1 cellular context compared by ENCODE assay signal in the genomic region with DNA sequence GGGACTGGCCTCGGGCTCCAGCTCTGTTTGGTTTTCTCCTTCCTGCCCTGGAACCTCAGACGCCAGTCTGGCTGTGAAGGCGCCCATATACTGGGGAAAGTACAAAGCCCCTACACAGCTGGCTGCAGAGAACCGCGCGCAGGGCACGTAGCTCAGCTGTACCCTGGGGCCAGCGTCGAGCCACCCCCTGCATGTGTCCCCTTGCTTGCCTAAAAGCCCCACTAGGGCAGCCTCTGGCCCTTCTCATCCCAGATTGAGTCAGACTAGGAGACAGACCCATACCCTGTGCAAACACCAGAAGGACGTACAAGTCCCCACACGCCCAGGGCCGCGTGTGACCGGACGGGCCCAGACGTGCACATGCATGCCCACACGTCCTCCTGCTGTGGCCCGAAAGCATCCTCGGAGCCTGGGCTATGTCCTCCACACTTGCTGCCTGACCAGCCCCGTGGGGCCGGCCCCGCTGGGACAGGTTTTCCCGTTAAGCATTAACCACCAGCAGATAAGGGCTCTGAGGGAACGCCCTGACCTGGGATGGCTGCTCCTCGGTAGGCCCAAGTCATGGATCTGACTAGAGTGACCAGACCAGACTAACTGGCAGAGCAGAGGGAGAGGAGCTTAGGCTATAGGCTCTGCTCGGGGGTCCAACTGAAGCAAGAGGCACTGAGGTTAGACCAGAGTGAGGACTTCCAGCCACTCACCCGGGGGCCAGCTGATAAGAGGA.
A peak's percentile ranks its signal among the peaks of the same experiment; 100 is the strongest.
TF ChIP-seq lines count a peak whose summit lies in the region.

No MANE protein-coding gene starts in this region.

TF ChIP-seq in HepG2, 621 proteins besides CTCF, POLR2A, EP300 and RAD21 (continued from another document and continues in another):
- TF ChIP-seq, protein P1, sequence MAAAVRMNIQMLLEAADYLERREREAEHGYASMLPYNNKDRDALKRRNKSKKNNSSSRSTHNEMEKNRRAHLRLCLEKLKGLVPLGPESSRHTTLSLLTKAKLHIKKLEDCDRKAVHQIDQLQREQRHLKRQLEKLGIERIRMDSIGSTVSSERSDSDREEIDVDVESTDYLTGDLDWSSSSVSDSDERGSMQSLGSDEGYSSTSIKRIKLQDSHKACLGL (CRISPR knock-in tag; IDR thresholded peaks at IDR 0.05): peak; percentile 63; the same call in 1 of the 2 replicates
- TF ChIP-seq NFE2L1 (CRISPR knock-in tag; IDR thresholded peaks at IDR 0.05; ENCODE audit: borderline replicate concordance) (no peak), NFYB (CRISPR knock-in tag; IDR thresholded peaks at IDR 0.05) (no peak), ZNF121 (CRISPR knock-in tag; IDR thresholded peaks at IDR 0.05) (peak; percentile 79), BRCA1 (CRISPR knock-in tag; IDR thresholded peaks at IDR 0.05) (0 out of 2 replicates have a peak, but pooled peaks have one; percentile 32), HES4 (CRISPR knock-in tag; IDR thresholded peaks at IDR 0.05; ENCODE audit: borderline replicate concordance) (no peak), U2AF1 (optimal IDR thresholded peaks at IDR 0.05; ENCODE audit: low read depth, low read length) (no peak), HDAC2 (CRISPR knock-in tag; IDR thresholded peaks at IDR 0.05) (peak; percentile 94), PRMT3 (CRISPR knock-in tag; IDR thresholded peaks at IDR 0.05; ENCODE audit: borderline replicate concordance, low read depth) (peak; percentile 51; the same call in 1 of the 2 replicates), ARID2 (CRISPR knock-in tag; IDR thresholded peaks at IDR 0.05; ENCODE audit: borderline replicate concordance) (no peak), REL (CRISPR knock-in tag; conservative IDR thresholded peaks at IDR 0.05) (peak; percentile 66; the same call in 1 of the 2 replicates), ETV5 (CRISPR knock-in tag; IDR thresholded peaks at IDR 0.05; ENCODE audit: borderline replicate concordance) (peak; percentile 77), MED13 (CRISPR knock-in tag; IDR thresholded peaks at IDR 0.05) (no peak), PCBP1 (IDR thresholded peaks at IDR 0.05; ENCODE audit: borderline replicate concordance, low read depth, low read length) (no peak), TOE1 (CRISPR knock-in tag; IDR thresholded peaks at IDR 0.05) (no peak), YY1 (IDR thresholded peaks at IDR 0.05; ENCODE audit: insufficient read depth, insufficient replicate concordance, low read depth, low read length) (peak; percentile 75), ADNP (CRISPR knock-in tag; IDR thresholded peaks at IDR 0.05) (peak; percentile 78; the same call in 1 of the 2 replicates), ZNF296 (CRISPR knock-in tag; conservative IDR thresholded peaks at IDR 0.05) (peak; percentile 77; the same call in 1 of the 2 replicates), ZNF496 (CRISPR knock-in tag; IDR thresholded peaks at IDR 0.05; ENCODE audit: insufficient replicate concordance) (no peak), ZNF136 (CRISPR knock-in tag; IDR thresholded peaks at IDR 0.05; ENCODE audit: low read depth) (0 out of 2 replicates have a peak, but pooled peaks have one; percentile 86), ZNF326 (CRISPR knock-in tag; IDR thresholded peaks at IDR 0.05; ENCODE audit: borderline replicate concordance) (no peak), ZNF777 (CRISPR knock-in tag; IDR thresholded peaks at IDR 0.05) (peak; percentile 73), ZNF263 (CRISPR knock-in tag; IDR thresholded peaks at IDR 0.05) (peak; percentile 61), DR1 (CRISPR knock-in tag; IDR thresholded peaks at IDR 0.05) (peak; percentile 84; the same call in 1 of the 2 replicates), ZSCAN9 (CRISPR knock-in tag; IDR thresholded peaks at IDR 0.05; ENCODE audit: borderline replicate concordance) (peak; percentile 50; the same call in 1 of the 2 replicates), ZNF207 (IDR thresholded peaks at IDR 0.05; ENCODE audit: borderline replicate concordance) (no peak), ZNF674 (CRISPR knock-in tag; IDR thresholded peaks at IDR 0.05; ENCODE audit: low read depth) (no peak), YEATS4 (CRISPR knock-in tag; IDR thresholded peaks at IDR 0.05; ENCODE audit: borderline replicate concordance) (no peak), ZNF749 (CRISPR knock-in tag; IDR thresholded peaks at IDR 0.05; ENCODE audit: borderline replicate concordance) (0 out of 2 replicates have a peak, but pooled peaks have one; percentile 39), SIX4 (CRISPR knock-in tag; IDR thresholded peaks at IDR 0.05) (no peak), NFYC (CRISPR knock-in tag; IDR thresholded peaks at IDR 0.05) (no peak; the same call in 1 of the 2 replicates), ZNF329 (CRISPR knock-in tag; IDR thresholded peaks at IDR 0.05; ENCODE audit: low read depth) (no peak), NFKBIZ (CRISPR knock-in tag; IDR thresholded peaks at IDR 0.05) (0 out of 2 replicates have a peak, but pooled peaks have one; percentile 34), ZNF124 (CRISPR knock-in tag; IDR thresholded peaks at IDR 0.05) (peak; percentile 45), ZNF230 (CRISPR knock-in tag; IDR thresholded peaks at IDR 0.05) (no peak), MEIS1 (CRISPR knock-in tag; IDR thresholded peaks at IDR 0.05; ENCODE audit: borderline replicate concordance) (peak; percentile 72), DPF2 (CRISPR knock-in tag; IDR thresholded peaks at IDR 0.05; ENCODE audit: borderline replicate concordance, low read depth) (no peak), ONECUT2 (CRISPR knock-in tag; IDR thresholded peaks at IDR 0.05) (no peak), ZNF589 (CRISPR knock-in tag; conservative IDR thresholded peaks at IDR 0.05) (peak; percentile 81), U2AF2 (IDR thresholded peaks at IDR 0.05; ENCODE audit: low read depth, low read length) (no peak), FOXP1 (IDR thresholded peaks at IDR 0.05) (no peak), FOXP1 (CRISPR knock-in tag; IDR thresholded peaks at IDR 0.05) (no peak), KDM3A (CRISPR knock-in tag; IDR thresholded peaks at IDR 0.05; ENCODE audit: low read depth) (no peak), SALL2 (CRISPR knock-in tag; IDR thresholded peaks at IDR 0.05) (peak; percentile 50; the same call in 1 of the 2 replicates), ZBTB8A (CRISPR knock-in tag; IDR thresholded peaks at IDR 0.05; ENCODE audit: borderline replicate concordance, low read depth) (no peak), RARA (CRISPR knock-in tag; IDR thresholded peaks at IDR 0.05) (peak; percentile 54), KDM2A (CRISPR knock-in tag; IDR thresholded peaks at IDR 0.05; ENCODE audit: borderline replicate concordance, low read depth) (peak; percentile 38; the same call in 1 of the 2 replicates), RFX5 (IDR thresholded peaks at IDR 0.05; ENCODE audit: low read depth, low read length) (no peak)
- TF ChIP-seq, protein P2, sequence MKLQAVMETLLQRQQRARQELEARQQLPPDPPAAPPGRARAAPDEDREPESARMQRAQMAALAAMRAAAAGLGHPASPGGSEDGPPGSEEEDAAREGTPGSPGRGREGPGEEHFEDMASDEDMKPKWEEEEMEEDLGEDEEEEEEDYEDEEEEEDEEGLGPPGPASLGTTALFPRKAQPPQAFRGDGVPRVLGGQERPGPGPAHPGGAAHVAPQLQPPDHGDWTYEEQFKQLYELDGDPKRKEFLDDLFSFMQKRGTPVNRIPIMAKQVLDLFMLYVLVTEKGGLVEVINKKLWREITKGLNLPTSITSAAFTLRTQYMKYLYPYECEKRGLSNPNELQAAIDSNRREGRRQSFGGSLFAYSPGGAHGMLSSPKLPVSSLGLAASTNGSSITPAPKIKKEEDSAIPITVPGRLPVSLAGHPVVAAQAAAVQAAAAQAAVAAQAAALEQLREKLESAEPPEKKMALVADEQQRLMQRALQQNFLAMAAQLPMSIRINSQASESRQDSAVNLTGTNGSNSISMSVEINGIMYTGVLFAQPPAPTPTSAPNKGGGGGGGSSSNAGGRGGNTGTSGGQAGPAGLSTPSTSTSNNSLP (IDR thresholded peaks at IDR 0.05; ENCODE audit: low read depth, low read length): no peak
- TF ChIP-seq, protein P3, sequence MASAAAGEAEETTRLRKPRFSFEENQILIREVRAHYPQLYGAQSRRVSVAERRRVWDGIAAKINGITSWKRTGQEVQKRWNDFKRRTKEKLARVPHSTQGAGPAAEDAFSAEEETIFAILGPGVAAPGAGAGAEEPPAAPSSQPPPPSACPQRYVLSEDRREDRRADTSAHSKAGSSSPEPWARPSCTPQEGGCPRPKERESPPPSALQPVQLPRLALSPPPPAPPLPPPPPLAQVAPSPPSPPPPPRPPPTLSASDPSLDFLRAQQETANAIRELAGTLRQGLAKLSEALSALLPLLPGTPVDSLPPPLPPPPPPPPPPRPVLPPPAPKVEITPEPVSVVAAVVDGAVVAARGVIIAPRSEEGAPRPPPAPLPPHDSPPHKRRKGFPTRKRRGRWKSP (CRISPR knock-in tag; IDR thresholded peaks at IDR 0.05): no peak
- TF ChIP-seq, protein P4, sequence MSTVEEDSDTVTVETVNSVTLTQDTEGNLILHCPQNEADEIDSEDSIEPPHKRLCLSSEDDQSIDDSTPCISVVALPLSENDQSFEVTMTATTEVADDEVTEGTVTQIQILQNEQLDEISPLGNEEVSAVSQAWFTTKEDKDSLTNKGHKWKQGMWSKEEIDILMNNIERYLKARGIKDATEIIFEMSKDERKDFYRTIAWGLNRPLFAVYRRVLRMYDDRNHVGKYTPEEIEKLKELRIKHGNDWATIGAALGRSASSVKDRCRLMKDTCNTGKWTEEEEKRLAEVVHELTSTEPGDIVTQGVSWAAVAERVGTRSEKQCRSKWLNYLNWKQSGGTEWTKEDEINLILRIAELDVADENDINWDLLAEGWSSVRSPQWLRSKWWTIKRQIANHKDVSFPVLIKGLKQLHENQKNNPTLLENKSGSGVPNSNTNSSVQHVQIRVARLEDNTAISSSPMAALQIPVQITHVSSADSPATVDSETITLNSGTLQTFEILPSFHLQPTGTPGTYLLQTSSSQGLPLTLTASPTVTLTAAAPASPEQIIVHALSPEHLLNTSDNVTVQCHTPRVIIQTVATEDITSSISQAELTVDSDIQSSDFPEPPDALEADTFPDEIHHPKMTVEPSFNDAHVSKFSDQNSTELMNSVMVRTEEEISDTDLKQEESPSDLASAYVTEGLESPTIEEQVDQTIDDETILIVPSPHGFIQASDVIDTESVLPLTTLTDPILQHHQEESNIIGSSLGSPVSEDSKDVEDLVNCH (CRISPR knock-in tag; IDR thresholded peaks at IDR 0.05): no peak
- TF ChIP-seq, protein P5, sequence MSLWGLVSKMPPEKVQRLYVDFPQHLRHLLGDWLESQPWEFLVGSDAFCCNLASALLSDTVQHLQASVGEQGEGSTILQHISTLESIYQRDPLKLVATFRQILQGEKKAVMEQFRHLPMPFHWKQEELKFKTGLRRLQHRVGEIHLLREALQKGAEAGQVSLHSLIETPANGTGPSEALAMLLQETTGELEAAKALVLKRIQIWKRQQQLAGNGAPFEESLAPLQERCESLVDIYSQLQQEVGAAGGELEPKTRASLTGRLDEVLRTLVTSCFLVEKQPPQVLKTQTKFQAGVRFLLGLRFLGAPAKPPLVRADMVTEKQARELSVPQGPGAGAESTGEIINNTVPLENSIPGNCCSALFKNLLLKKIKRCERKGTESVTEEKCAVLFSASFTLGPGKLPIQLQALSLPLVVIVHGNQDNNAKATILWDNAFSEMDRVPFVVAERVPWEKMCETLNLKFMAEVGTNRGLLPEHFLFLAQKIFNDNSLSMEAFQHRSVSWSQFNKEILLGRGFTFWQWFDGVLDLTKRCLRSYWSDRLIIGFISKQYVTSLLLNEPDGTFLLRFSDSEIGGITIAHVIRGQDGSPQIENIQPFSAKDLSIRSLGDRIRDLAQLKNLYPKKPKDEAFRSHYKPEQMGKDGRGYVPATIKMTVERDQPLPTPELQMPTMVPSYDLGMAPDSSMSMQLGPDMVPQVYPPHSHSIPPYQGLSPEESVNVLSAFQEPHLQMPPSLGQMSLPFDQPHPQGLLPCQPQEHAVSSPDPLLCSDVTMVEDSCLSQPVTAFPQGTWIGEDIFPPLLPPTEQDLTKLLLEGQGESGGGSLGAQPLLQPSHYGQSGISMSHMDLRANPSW (CRISPR knock-in tag; IDR thresholded peaks at IDR 0.05; ENCODE audit: borderline replicate concordance): no peak
- TF ChIP-seq, protein P6, sequence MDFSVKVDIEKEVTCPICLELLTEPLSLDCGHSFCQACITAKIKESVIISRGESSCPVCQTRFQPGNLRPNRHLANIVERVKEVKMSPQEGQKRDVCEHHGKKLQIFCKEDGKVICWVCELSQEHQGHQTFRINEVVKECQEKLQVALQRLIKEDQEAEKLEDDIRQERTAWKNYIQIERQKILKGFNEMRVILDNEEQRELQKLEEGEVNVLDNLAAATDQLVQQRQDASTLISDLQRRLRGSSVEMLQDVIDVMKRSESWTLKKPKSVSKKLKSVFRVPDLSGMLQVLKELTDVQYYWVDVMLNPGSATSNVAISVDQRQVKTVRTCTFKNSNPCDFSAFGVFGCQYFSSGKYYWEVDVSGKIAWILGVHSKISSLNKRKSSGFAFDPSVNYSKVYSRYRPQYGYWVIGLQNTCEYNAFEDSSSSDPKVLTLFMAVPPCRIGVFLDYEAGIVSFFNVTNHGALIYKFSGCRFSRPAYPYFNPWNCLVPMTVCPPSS (IDR thresholded peaks at IDR 0.05): no peak
- TF ChIP-seq, protein P7, sequence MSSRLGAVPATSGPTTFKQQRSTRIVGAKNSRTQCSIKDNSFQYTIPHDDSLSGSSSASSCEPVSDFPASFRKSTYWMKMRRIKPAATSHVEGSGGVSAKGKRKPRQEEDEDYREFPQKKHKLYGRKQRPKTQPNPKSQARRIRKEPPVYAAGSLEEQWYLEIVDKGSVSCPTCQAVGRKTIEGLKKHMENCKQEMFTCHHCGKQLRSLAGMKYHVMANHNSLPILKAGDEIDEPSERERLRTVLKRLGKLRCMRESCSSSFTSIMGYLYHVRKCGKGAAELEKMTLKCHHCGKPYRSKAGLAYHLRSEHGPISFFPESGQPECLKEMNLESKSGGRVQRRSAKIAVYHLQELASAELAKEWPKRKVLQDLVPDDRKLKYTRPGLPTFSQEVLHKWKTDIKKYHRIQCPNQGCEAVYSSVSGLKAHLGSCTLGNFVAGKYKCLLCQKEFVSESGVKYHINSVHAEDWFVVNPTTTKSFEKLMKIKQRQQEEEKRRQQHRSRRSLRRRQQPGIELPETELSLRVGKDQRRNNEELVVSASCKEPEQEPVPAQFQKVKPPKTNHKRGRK (CRISPR knock-in tag; IDR thresholded peaks at IDR 0.05): no peak
- TF ChIP-seq, protein P8, sequence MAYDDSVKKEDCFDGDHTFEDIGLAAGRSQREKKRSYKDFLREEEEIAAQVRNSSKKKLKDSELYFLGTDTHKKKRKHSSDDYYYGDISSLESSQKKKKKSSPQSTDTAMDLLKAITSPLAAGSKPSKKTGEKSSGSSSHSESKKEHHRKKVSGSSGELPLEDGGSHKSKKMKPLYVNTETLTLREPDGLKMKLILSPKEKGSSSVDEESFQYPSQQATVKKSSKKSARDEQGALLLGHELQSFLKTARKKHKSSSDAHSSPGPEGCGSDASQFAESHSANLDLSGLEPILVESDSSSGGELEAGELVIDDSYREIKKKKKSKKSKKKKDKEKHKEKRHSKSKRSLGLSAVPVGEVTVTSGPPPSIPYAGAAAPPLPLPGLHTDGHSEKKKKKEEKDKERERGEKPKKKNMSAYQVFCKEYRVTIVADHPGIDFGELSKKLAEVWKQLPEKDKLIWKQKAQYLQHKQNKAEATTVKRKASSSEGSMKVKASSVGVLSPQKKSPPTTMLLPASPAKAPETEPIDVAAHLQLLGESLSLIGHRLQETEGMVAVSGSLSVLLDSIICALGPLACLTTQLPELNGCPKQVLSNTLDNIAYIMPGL (CRISPR knock-in tag; IDR thresholded peaks at IDR 0.05; ENCODE audit: borderline replicate concordance in 1 of 2, low read depth in 1 of 2): peak in 1 of 2 experiments; percentile 61; a peak in 1 of 4 replicates
- TF ChIP-seq, protein P9, sequence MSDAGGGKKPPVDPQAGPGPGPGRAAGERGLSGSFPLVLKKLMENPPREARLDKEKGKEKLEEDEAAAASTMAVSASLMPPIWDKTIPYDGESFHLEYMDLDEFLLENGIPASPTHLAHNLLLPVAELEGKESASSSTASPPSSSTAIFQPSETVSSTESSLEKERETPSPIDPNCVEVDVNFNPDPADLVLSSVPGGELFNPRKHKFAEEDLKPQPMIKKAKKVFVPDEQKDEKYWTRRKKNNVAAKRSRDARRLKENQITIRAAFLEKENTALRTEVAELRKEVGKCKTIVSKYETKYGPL (CRISPR knock-in tag; IDR thresholded peaks at IDR 0.05): no peak
